Comparison of ENCODE assay signal across 1 cellular context in the genomic region with DNA sequence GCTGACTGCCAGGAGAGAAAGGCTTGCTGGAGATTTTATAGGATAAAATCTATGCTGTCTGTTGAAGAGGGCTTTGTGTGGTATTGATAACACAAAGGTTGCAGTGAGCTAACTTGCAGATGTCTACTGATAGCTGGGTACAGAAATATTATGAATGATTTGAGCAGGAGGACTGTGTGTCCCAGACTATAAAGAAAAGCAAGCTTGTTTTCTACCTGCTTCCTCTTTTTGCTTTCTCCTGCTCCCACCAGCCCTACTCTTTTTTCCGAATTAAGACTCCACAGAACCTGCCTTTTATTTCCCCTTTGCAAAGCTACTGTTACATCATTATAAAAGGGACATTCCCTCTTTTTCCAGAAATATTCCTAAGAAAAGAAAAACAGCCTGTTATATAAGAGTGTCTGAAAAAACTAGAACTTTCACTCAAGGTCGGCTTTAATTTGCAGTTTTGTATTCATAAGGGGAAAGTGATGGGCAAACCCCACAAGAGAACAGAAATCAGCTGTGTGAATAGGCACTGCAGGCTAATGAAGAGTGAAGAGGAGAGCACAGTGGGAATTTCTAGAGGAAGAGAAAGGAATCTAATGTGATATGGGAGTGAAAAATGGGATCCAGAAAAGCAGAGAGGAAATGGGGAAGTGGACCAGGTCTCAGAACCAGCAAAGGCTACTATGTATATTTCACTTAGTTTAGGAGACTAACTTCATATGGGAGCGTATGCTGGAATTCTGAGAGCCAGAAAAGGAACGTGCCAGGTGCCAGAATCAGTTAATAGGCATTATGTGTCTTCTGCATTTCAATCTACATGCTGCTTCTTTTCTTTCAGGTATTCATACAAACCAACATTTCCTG.
TF ChIP-seq lines count a peak whose summit lies in the region.

No MANE protein-coding gene starts in this region.

TF ChIP-seq in GM12878, 131 proteins besides CTCF, POLR2A, EP300 and RAD21 (continues in another document):
- TF ChIP-seq, protein P1, sequence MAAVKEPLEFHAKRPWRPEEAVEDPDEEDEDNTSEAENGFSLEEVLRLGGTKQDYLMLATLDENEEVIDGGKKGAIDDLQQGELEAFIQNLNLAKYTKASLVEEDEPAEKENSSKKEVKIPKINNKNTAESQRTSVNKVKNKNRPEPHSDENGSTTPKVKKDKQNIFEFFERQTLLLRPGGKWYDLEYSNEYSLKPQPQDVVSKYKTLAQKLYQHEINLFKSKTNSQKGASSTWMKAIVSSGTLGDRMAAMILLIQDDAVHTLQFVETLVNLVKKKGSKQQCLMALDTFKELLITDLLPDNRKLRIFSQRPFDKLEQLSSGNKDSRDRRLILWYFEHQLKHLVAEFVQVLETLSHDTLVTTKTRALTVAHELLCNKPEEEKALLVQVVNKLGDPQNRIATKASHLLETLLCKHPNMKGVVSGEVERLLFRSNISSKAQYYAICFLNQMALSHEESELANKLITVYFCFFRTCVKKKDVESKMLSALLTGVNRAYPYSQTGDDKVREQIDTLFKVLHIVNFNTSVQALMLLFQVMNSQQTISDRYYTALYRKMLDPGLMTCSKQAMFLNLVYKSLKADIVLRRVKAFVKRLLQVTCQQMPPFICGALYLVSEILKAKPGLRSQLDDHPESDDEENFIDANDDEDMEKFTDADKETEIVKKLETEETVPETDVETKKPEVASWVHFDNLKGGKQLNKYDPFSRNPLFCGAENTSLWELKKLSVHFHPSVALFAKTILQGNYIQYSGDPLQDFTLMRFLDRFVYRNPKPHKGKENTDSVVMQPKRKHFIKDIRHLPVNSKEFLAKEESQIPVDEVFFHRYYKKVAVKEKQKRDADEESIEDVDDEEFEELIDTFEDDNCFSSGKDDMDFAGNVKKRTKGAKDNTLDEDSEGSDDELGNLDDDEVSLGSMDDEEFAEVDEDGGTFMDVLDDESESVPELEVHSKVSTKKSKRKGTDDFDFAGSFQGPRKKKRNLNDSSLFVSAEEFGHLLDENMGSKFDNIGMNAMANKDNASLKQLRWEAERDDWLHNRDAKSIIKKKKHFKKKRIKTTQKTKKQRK (IDR thresholded peaks at IDR 0.05; ENCODE audit: low read depth, low read length) = no peak
- TF ChIP-seq MTA2 (IDR thresholded peaks at IDR 0.05; ENCODE audit: low read depth) (peak; percentile 61), TARDBP (IDR thresholded peaks at IDR 0.05; ENCODE audit: borderline replicate concordance) (no peak), TCF3 (IDR thresholded peaks at IDR 0.05; ENCODE audit: borderline replicate concordance, insufficient read depth, low read depth, low read length) (no peak), POU2F2 (IDR thresholded peaks at IDR 0.05; ENCODE audit: borderline replicate concordance, low read depth, low read length) (no peak), EZH2 (IDR thresholded peaks at IDR 0.05; ENCODE audit: borderline replicate concordance, control insufficient read depth, low read depth, low read length) (no peak), DPF2 (IDR thresholded peaks at IDR 0.05) (peak; percentile 44; the same call in 1 of the 2 replicates), SPI1 (IDR thresholded peaks at IDR 0.05; ENCODE audit: borderline replicate concordance, insufficient read depth, low read depth, low read length) (peak; percentile 68), PAX8 (IDR thresholded peaks at IDR 0.05) (no peak), ZNF384 (IDR thresholded peaks at IDR 0.05; ENCODE audit: borderline replicate concordance, low read depth, low read length) (no peak), CREM (IDR thresholded peaks at IDR 0.05; ENCODE audit: low read depth) (no peak), NR2C1 (IDR thresholded peaks at IDR 0.05) (no peak), IKZF2 (IDR thresholded peaks at IDR 0.05) (peak; percentile 71 to 74), PAX5 (IDR thresholded peaks at IDR 0.05; ENCODE audit: borderline replicate concordance, low read depth, low read length) (no peak), ZBED1 (IDR thresholded peaks at IDR 0.05; ENCODE audit: borderline replicate concordance) (no peak), SMC3 (IDR thresholded peaks at IDR 0.05; ENCODE audit: borderline replicate concordance, low read length) (no peak), KAT2A (conservative IDR thresholded peaks at IDR 0.05; ENCODE audit: control insufficient read depth, low read depth, low read length) (no peak), ATF7 (IDR thresholded peaks at IDR 0.05; ENCODE audit: low read depth) (0 out of 2 replicates have a peak, but pooled peaks have one; percentile 30), IRF4 (IDR thresholded peaks at IDR 0.05; ENCODE audit: low read depth, low read length) (no peak), TCF7 (IDR thresholded peaks at IDR 0.05; ENCODE audit: borderline replicate concordance) (no peak), POLR2AphosphoS2 (IDR thresholded peaks at IDR 0.05; ENCODE audit: low read depth, low read length) (no peak), IKZF1 (conservative IDR thresholded peaks at IDR 0.05) (peak; percentile 68), BHLHE40 (IDR thresholded peaks at IDR 0.05; ENCODE audit: borderline replicate concordance in 1 of 2, low read depth in 2 of 2, low read length in 1 of 2) (no peak), NRF1 (conservative IDR thresholded peaks at IDR 0.05; ENCODE audit: low read depth, low read length) (no peak), SMAD1 (IDR thresholded peaks at IDR 0.05; ENCODE audit: low read depth, partially characterized antibody) (no peak), SP1 (IDR thresholded peaks at IDR 0.05; ENCODE audit: low read depth, low read length) (no peak), FOXK2 (IDR thresholded peaks at IDR 0.05) (no peak), HDAC6 (IDR thresholded peaks at IDR 0.05; ENCODE audit: unreplicated experiment) (no peak), MEF2B (IDR thresholded peaks at IDR 0.05; ENCODE audit: partially characterized antibody, poor library complexity, severe bottlenecking) (peak; percentile 55), NFIC (IDR thresholded peaks at IDR 0.05; ENCODE audit: low read depth, low read length) (no peak; the same call in 1 of the 2 replicates)
- TF ChIP-seq, protein P2, sequence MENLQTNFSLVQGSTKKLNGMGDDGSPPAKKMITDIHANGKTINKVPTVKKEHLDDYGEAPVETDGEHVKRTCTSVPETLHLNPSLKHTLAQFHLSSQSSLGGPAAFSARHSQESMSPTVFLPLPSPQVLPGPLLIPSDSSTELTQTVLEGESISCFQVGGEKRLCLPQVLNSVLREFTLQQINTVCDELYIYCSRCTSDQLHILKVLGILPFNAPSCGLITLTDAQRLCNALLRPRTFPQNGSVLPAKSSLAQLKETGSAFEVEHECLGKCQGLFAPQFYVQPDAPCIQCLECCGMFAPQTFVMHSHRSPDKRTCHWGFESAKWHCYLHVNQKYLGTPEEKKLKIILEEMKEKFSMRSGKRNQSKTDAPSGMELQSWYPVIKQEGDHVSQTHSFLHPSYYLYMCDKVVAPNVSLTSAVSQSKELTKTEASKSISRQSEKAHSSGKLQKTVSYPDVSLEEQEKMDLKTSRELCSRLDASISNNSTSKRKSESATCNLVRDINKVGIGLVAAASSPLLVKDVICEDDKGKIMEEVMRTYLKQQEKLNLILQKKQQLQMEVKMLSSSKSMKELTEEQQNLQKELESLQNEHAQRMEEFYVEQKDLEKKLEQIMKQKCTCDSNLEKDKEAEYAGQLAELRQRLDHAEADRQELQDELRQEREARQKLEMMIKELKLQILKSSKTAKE (IDR thresholded peaks at IDR 0.05; ENCODE audit: low read depth, poor library complexity, severe bottlenecking) = no peak
- TF ChIP-seq, protein P3, sequence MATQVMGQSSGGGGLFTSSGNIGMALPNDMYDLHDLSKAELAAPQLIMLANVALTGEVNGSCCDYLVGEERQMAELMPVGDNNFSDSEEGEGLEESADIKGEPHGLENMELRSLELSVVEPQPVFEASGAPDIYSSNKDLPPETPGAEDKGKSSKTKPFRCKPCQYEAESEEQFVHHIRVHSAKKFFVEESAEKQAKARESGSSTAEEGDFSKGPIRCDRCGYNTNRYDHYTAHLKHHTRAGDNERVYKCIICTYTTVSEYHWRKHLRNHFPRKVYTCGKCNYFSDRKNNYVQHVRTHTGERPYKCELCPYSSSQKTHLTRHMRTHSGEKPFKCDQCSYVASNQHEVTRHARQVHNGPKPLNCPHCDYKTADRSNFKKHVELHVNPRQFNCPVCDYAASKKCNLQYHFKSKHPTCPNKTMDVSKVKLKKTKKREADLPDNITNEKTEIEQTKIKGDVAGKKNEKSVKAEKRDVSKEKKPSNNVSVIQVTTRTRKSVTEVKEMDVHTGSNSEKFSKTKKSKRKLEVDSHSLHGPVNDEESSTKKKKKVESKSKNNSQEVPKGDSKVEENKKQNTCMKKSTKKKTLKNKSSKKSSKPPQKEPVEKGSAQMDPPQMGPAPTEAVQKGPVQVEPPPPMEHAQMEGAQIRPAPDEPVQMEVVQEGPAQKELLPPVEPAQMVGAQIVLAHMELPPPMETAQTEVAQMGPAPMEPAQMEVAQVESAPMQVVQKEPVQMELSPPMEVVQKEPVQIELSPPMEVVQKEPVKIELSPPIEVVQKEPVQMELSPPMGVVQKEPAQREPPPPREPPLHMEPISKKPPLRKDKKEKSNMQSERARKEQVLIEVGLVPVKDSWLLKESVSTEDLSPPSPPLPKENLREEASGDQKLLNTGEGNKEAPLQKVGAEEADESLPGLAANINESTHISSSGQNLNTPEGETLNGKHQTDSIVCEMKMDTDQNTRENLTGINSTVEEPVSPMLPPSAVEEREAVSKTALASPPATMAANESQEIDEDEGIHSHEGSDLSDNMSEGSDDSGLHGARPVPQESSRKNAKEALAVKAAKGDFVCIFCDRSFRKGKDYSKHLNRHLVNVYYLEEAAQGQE (IDR thresholded peaks at IDR 0.05; ENCODE audit: low read depth, low read length) = no peak
- TF ChIP-seq, protein P4, sequence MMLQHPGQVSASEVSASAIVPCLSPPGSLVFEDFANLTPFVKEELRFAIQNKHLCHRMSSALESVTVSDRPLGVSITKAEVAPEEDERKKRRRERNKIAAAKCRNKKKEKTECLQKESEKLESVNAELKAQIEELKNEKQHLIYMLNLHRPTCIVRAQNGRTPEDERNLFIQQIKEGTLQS (IDR thresholded peaks at IDR 0.05; ENCODE audit: borderline replicate concordance, extremely low read depth, low read depth, low read length) = no peak
- TF ChIP-seq, protein P5, sequence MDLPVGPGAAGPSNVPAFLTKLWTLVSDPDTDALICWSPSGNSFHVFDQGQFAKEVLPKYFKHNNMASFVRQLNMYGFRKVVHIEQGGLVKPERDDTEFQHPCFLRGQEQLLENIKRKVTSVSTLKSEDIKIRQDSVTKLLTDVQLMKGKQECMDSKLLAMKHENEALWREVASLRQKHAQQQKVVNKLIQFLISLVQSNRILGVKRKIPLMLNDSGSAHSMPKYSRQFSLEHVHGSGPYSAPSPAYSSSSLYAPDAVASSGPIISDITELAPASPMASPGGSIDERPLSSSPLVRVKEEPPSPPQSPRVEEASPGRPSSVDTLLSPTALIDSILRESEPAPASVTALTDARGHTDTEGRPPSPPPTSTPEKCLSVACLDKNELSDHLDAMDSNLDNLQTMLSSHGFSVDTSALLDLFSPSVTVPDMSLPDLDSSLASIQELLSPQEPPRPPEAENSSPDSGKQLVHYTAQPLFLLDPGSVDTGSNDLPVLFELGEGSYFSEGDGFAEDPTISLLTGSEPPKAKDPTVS (IDR thresholded peaks at IDR 0.05; ENCODE audit: low read depth, low read length) = no peak
- TF ChIP-seq, protein P6, sequence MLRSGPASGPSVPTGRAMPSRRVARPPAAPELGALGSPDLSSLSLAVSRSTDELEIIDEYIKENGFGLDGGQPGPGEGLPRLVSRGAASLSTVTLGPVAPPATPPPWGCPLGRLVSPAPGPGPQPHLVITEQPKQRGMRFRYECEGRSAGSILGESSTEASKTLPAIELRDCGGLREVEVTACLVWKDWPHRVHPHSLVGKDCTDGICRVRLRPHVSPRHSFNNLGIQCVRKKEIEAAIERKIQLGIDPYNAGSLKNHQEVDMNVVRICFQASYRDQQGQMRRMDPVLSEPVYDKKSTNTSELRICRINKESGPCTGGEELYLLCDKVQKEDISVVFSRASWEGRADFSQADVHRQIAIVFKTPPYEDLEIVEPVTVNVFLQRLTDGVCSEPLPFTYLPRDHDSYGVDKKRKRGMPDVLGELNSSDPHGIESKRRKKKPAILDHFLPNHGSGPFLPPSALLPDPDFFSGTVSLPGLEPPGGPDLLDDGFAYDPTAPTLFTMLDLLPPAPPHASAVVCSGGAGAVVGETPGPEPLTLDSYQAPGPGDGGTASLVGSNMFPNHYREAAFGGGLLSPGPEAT (IDR thresholded peaks at IDR 0.05; ENCODE audit: low read depth) = peak; percentile 72
- TF ChIP-seq, protein P7, sequence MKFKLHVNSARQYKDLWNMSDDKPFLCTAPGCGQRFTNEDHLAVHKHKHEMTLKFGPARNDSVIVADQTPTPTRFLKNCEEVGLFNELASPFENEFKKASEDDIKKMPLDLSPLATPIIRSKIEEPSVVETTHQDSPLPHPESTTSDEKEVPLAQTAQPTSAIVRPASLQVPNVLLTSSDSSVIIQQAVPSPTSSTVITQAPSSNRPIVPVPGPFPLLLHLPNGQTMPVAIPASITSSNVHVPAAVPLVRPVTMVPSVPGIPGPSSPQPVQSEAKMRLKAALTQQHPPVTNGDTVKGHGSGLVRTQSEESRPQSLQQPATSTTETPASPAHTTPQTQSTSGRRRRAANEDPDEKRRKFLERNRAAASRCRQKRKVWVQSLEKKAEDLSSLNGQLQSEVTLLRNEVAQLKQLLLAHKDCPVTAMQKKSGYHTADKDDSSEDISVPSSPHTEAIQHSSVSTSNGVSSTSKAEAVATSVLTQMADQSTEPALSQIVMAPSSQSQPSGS (IDR thresholded peaks at IDR 0.05; ENCODE audit: low read length) = no peak
- TF ChIP-seq, protein P8, sequence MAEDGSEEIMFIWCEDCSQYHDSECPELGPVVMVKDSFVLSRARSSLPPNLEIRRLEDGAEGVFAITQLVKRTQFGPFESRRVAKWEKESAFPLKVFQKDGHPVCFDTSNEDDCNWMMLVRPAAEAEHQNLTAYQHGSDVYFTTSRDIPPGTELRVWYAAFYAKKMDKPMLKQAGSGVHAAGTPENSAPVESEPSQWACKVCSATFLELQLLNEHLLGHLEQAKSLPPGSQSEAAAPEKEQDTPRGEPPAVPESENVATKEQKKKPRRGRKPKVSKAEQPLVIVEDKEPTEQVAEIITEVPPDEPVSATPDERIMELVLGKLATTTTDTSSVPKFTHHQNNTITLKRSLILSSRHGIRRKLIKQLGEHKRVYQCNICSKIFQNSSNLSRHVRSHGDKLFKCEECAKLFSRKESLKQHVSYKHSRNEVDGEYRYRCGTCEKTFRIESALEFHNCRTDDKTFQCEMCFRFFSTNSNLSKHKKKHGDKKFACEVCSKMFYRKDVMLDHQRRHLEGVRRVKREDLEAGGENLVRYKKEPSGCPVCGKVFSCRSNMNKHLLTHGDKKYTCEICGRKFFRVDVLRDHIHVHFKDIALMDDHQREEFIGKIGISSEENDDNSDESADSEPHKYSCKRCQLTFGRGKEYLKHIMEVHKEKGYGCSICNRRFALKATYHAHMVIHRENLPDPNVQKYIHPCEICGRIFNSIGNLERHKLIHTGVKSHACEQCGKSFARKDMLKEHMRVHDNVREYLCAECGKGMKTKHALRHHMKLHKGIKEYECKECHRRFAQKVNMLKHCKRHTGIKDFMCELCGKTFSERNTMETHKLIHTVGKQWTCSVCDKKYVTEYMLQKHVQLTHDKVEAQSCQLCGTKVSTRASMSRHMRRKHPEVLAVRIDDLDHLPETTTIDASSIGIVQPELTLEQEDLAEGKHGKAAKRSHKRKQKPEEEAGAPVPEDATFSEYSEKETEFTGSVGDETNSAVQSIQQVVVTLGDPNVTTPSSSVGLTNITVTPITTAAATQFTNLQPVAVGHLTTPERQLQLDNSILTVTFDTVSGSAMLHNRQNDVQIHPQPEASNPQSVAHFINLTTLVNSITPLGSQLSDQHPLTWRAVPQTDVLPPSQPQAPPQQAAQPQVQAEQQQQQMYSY (CRISPR knock-in tag; IDR thresholded peaks at IDR 0.05) = no peak
